23 cellular contexts compared by ENCODE assay signal in genomic region chr12:131817241-131817640, GRCh38. TPM values are rescaled to one million over a fixed set of nuclear protein-coding genes. Genes with fewer than 3 reads are reported as not detected.
"Had no signal": no experiment of that assay in that cellular context is flagged by ENCODE, and none has a peak within 500 bp of the region (broad histone marks: within the 10 kb centered on the region; RNA-seq: fewer than 3 reads in every experiment).

No MANE protein-coding gene starts in this region.

- H3K4me1 Mint-ChIP-seq: activated CD4-positive, alpha-beta memory T cell treated with anti-CD3 and anti-CD28 coated beads, Interleukin-2, amount 10 ng/mL, durations not matched to agents 7 days and 5 days; activated CD4-positive, alpha-beta T cell treated with anti-CD3 and anti-CD28 coated beads for 36 hours; activated naive CD4-positive, alpha-beta T cell treated with anti-CD3 and anti-CD28 coated beads, Interleukin-2, amount 50 U/mL, for 24 hours had no signal

- H3K36me3 ChIP-seq: breast epithelium, SJCRH30 had no signal

- H3K4me3 Mint-ChIP-seq: activated CD4-positive, alpha-beta memory T cell treated with anti-CD3 and anti-CD28 coated beads, Interleukin-2, amount 10 ng/mL, durations not matched to agents 7 days and 5 days; activated CD4-positive, alpha-beta T cell treated with anti-CD3 and anti-CD28 coated beads for 36 hours; activated naive CD4-positive, alpha-beta T cell treated with anti-CD3 and anti-CD28 coated beads, Interleukin-2, amount 50 U/mL, for 24 hours; activated T-helper 1 cell treated with anti-CD3 and anti-CD28 coated beads, Interleukin-12 subunit alpha, Interleukin-12 subunit beta, Interleukin-2, Interleukin-4 antibody, amounts not matched to agents 30 ng/mL and 10 ng/mL and 1 ng/mL, durations not matched to agents 14 hours and 24 hours and 36 hours had no signal

- H3K4me3 ChIP-seq: breast epithelium, SJCRH30 had no signal

- H3K4me1 ChIP-seq: breast epithelium, SJCRH30 had no signal

- H3K27me3 Mint-ChIP-seq: activated CD4-positive, alpha-beta memory T cell treated with anti-CD3 and anti-CD28 coated beads, Interleukin-2, amount 10 ng/mL, durations not matched to agents 7 days and 5 days; activated CD4-positive, alpha-beta T cell treated with anti-CD3 and anti-CD28 coated beads for 36 hours; activated naive CD4-positive, alpha-beta T cell treated with anti-CD3 and anti-CD28 coated beads, Interleukin-2, amount 50 U/mL, for 24 hours had no signal

- H3K9ac ChIP-seq: SK-N-SH had no signal

- H3K9me3 ChIP-seq: SJCRH30, SK-N-SH had no signal

- H3K4me2 ChIP-seq: SK-N-SH had no signal

- ATAC-seq: activated CD4-positive, alpha-beta T cell treated with anti-CD3 and anti-CD28 coated beads for 36 hours had no signal

- H3K9me3 Mint-ChIP-seq: activated naive CD4-positive, alpha-beta T cell treated with anti-CD3 and anti-CD28 coated beads, Interleukin-2, amount 50 U/mL, for 24 hours had no signal

- H3K27ac Mint-ChIP-seq: activated CD4-positive, alpha-beta memory T cell treated with anti-CD3 and anti-CD28 coated beads, Interleukin-2, amount 10 ng/mL, durations not matched to agents 7 days and 5 days; activated CD4-positive, alpha-beta T cell treated with anti-CD3 and anti-CD28 coated beads for 36 hours; activated naive CD4-positive, alpha-beta T cell treated with anti-CD3 and anti-CD28 coated beads, Interleukin-2, amount 50 U/mL, for 24 hours; activated T-helper 1 cell treated with anti-CD3 and anti-CD28 coated beads, Interleukin-12 subunit alpha, Interleukin-12 subunit beta, Interleukin-2, Interleukin-4 antibody, amounts not matched to agents 30 ng/mL and 10 ng/mL and 1 ng/mL, durations not matched to agents 14 hours and 24 hours and 36 hours had no signal

- H3K27ac ChIP-seq: breast epithelium, SJCRH30, VCaP had no signal

- H3K27me3 ChIP-seq: breast epithelium, SJCRH30 had no signal

- DNase-seq: activated CD4-positive, alpha-beta memory T cell treated with anti-CD3 and anti-CD28 coated beads, Interleukin-2, amount 10 ng/mL, durations not matched to agents 7 days and 5 days; activated CD4-positive, alpha-beta T cell treated with anti-CD3 and anti-CD28 coated beads for 36 hours; activated CD4-positive, alpha-beta T cell treated with anti-CD3 and anti-CD28 coated beads, Interleukin-2, amount 50 U/mL, for 1 hour; activated effector memory CD4-positive, alpha-beta T cell treated with Interleukin-2 at 50 U/mL for 16 hours; activated naive CD4-positive, alpha-beta T cell; central memory CD4-positive, alpha-beta T cell; NCI-H1092; NCI-H1417; NCI-H1930; NCI-H2171 treated with DMSO at 0.1 percent for 48 hours; NCI-H226; NCI-H526; NCI-H774; Right ventricle myocardium superior; SJCRH30; SK-N-SH; T-helper 1 cell had no signal

RNA-seq across cellular contexts. Expression of gene MMP17, which starts 11.0 kb away (rescaled TPM):
- total RNA-seq: activated CD4-positive, alpha-beta T cell treated with anti-CD3 and anti-CD28 coated beads for 36 hours; OCI-LY7; T-helper 2 cell treated with Interferon-gamma antibody and Interleukin-4, amounts not matched to agents 100 ng/mL and 5 ng/mL, for 36 hours had no signal
